ENCODE assay signal across 17 cellular contexts in genomic region chr4:20645231-20645630, GRCh38. TPM values are rescaled to one million over a fixed set of nuclear protein-coding genes. Genes with fewer than 3 reads are reported as not detected.
DNase-seq lines count a peak whose midpoint lies in the region; FAIRE-seq and TF ChIP-seq lines count a peak whose summit lies in the region.
"Had no signal": no experiment of that assay in that cellular context is flagged by ENCODE, and none has a peak within 500 bp of the region (broad histone marks: within the 10 kb centered on the region; RNA-seq: fewer than 3 reads in every experiment).

No MANE protein-coding gene starts in this region.

- peak; percentile 90 for FAIRE-seq in RCC 7860 (lab: Jason Lieb, UNC)
- FAIRE-seq: GM12878, GM19239, HTR-8/SVneo had no signal

- H2AFZ ChIP-seq in PC-9 = no peak overlapping the region
- H2AFZ ChIP-seq: GM23248 had no signal

- no peaks in the 10 kb centered on the region for H3K9me3 ChIP-seq in PC-9 (ENCODE audit: insufficient read depth, low read depth)
- H3K9me3 ChIP-seq: HAP-1 had no signal

- no peaks in the 10 kb centered on the region for H3F3A ChIP-seq in PC-9 (ENCODE audit: insufficient read depth, low read depth)

- H3K4me3 ChIP-seq in epithelial cell of esophagus (ENCODE audit: low read length) (no peak overlapping the region), PC-9 (no peak overlapping the region)
- H3K4me3 ChIP-seq: BLaER1 treated with 17β-estradiol and CSF1 and Interleukin-3, amounts not matched to agents 10 nM and 100 nM; GM12878; GM23248; HAP-1 had no signal

- no peaks in the 10 kb centered on the region for H3K79me2 ChIP-seq in PC-9 (ENCODE audit: low read depth)

- POLR2A ChIA-PET in PC-9 (lab: Charles Lee; ENCODE audit: unreplicated experiment) = no interaction called here

- H3K4me2 ChIP-seq in PC-9 = no peak overlapping the region
- H3K4me2 ChIP-seq: BLaER1 treated with 17β-estradiol and CSF1 and Interleukin-3, amounts not matched to agents 10 nM and 100 nM had no signal

- BruUV-seq in PC-9 (replicated peaks; lab: Mats Ljungman, UMichigan) = no TSS peak

- TF ChIP-seq CTCF in epithelial cell of esophagus (IDR thresholded peaks at IDR 0.05; ENCODE audit: insufficient read depth, low read depth, low read length, missing control alignments) = no peak
- no peak for TF ChIP-seq CTCF in PC-9 (conservative IDR thresholded peaks at IDR 0.05)

- H3K27me3 ChIP-seq in PC-9 (ENCODE audit: insufficient read depth, low read depth) = no peaks in the 10 kb centered on the region
- H3K27me3 ChIP-seq: BLaER1 treated with 17β-estradiol and CSF1 and Interleukin-3, amounts not matched to agents 10 nM and 100 nM had no signal

- CTCF ChIA-PET in PC-9 (lab: Charles Lee) = no interaction called here

- intact Hi-C loops in PC-9 (cut with micrococcal nuclease; ENCODE audit: unreplicated experiment) = no loop called here

- no peaks in the 10 kb centered on the region for H3K9me2 ChIP-seq in PC-9 (ENCODE audit: insufficient read depth)

- no peak overlapping the region for H3K27ac ChIP-seq in PC-9
- H3K27ac ChIP-seq: BLaER1 treated with 17β-estradiol and CSF1 and Interleukin-3, amounts not matched to agents 10 nM and 100 nM; GM23248; HL-60 had no signal

- H3K36me3 ChIP-seq in PC-9 (ENCODE audit: low read depth) = no peaks in the 10 kb centered on the region
- H3K36me3 ChIP-seq: BLaER1 treated with 17β-estradiol and CSF1 and Interleukin-3, amounts not matched to agents 10 nM and 100 nM; HAP-1 had no signal

- DNase-seq in HT1080 (ENCODE audit: low read depth) = peak; percentile 20
- peak; percentile 52 for DNase-seq in RCC 7860 (ENCODE audit: low spot score)
- peak; percentile 36 for DNase-seq in epithelial cell of esophagus (ENCODE audit: low read depth)
- no peak for DNase-seq in GM19238 (ENCODE audit: insufficient read length, low spot score)
- DNase-seq in NCI-H1694 (lab: John Stamatoyannopoulos, UW) = no peak
- no peak for DNase-seq in PC-9
- DNase-seq: Calu3; CD8-positive, alpha-beta T cell; DMS79 treated with DMSO at 0.1 percent for 48 hours; GM23248; IMR-90 had no signal

- no peaks in the 10 kb centered on the region for H4K20me1 ChIP-seq in PC-9 (ENCODE audit: insufficient read depth)
- H4K20me1 ChIP-seq: BLaER1 treated with 17β-estradiol and CSF1 and Interleukin-3, amounts not matched to agents 10 nM and 100 nM had no signal

- no peaks in the 10 kb centered on the region for H3K4me1 ChIP-seq in PC-9 (replicated peaks; ENCODE audit: insufficient read depth)
- H3K4me1 ChIP-seq: HAP-1 had no signal

RNA-seq across cellular contexts. Expression of gene PACRGL, which starts 55.0 kb away (rescaled TPM):
- total RNA-seq in HT1080 (2014; rRNA removed; shearing (Covaris generic)) = 10.3 and 21.7 TPM in 2 replicates
- 8.7 and 13.2 TPM in 2 replicates for polyA plus RNA-seq in HT1080 (2015; cell fraction: cytosol; rRNA removed)
- polyA plus RNA-seq in HT1080 (2015; cell fraction: nucleus; rRNA removed) = 18.8 and 22.8 TPM in 2 replicates
- total RNA-seq in PC-9 (2021) = 19.6 and 23.0 TPM in 2 replicates

Comparison
In these comparisons a context has a peak if more than half of its experiments do, and no peak if none do; other contexts are left out.
1. DNase-seq: peak in HT1080 (single experiment), RCC 7860 (single experiment) and epithelial cell of esophagus (single experiment); none in GM19238 (single experiment), NCI-H1694 (single experiment) and PC-9 (0 of 2).